26 cellular contexts compared by ENCODE assay signal in genomic region chr12:70351076-70351475, GRCh38.
"Had no signal": no experiment of that assay in that cellular context is flagged by ENCODE, and none has a peak within 500 bp of the region (broad histone marks: within the 10 kb centered on the region; RNA-seq: fewer than 3 reads in every experiment).

No MANE protein-coding gene starts in this region.

- H3K27me3 ChIP-seq: esophagus muscularis mucosa, foreskin keratinocyte, gastroesophageal sphincter, heart left ventricle, hepatocyte, ovary, sigmoid colon, stomach, thyroid gland, vagina had no signal

- H3K9me3 ChIP-seq: esophagus muscularis mucosa, gastroesophageal sphincter, heart left ventricle, ovary, psoas muscle, sigmoid colon, stomach, thyroid gland, vagina had no signal

- H2AFZ ChIP-seq: hepatocyte had no signal

- ATAC-seq: foreskin keratinocyte; gastroesophageal sphincter; heart left ventricle; left lobe of liver; natural killer cell; psoas muscle; right cardiac atrium; stimulated activated effector memory CD8-positive, alpha-beta T cell treated with anti-CD3 and anti-CD28 coated beads, Interleukin-12 subunit alpha, Interleukin-12 subunit beta, amount 100 ng/mL, for 72 hours had no signal

- H3K4me2 ChIP-seq: hepatocyte had no signal

- H3K4me1 ChIP-seq: esophagus muscularis mucosa, foreskin keratinocyte, gastroesophageal sphincter, psoas muscle, sigmoid colon, stomach, thyroid gland, vagina had no signal

- H3K27ac ChIP-seq: esophagus muscularis mucosa, foreskin keratinocyte, gastroesophageal sphincter, heart left ventricle, hepatocyte, ovary, psoas muscle, sigmoid colon, stomach, thyroid gland, vagina had no signal

- FAIRE-seq: endothelial cell of umbilical vein had no signal

- DNase-seq: effector CD8-positive, alpha-beta T cell; endodermal cell; foreskin keratinocyte; heart left ventricle; kidney; natural killer cell; occipital lobe; ovary; posterior cingulate gyrus; psoas muscle; right cardiac atrium; sigmoid colon; stimulated activated CD4-positive, alpha-beta T cell treated with anti-CD3 and anti-CD28 coated beads, Interleukin-2, amount 100 ng/mL, for 24 hours; stimulated activated CD4-positive, alpha-beta T cell treated with anti-CD3 and anti-CD28 coated beads, Interleukin-4, amount 100 ng/mL, for 24 hours; stimulated activated naive CD4-positive, alpha-beta T cell treated with Interleukin-2 at 50 U/mL for 16 hours; stomach; thyroid gland; trophoblast cell had no signal

- H3K4me3 ChIP-seq: esophagus muscularis mucosa, gastroesophageal sphincter, heart left ventricle, hepatocyte, lung, ovary, psoas muscle, sigmoid colon, stomach, thyroid gland, vagina had no signal

- H3K79me2 ChIP-seq: hepatocyte had no signal

- H3K36me3 ChIP-seq: ovary had no signal
